8 cellular contexts compared by ENCODE assay signal in the genomic region with DNA sequence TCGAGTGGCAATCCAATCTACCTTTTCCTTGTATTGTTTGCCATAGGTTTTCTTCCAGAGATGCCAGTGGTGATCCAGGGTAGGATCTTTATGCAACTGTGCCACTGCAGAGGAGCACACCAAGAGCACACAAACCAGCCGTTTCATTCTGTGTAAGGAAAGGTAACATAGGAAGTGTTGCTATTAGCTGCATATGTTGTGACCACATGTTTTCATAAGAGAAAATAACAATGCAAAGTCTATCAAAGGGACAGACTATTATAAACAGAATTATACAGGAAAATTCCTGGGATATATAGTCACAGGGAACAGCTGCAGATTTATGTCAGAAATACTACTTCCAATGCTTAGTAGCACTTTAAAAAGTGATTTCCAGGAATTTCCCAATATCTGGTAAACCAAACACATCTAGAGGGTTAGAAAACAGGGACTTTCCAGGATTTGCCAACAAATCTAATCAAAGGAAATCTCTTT. TPM values are rescaled to one million over a fixed set of nuclear protein-coding genes. Genes with fewer than 3 reads are reported as not detected.
DNase-seq lines count a peak whose midpoint lies in the region; ATAC-seq, FAIRE-seq and TF ChIP-seq lines count a peak whose summit lies in the region.

No MANE protein-coding gene starts in this region.

- peaks cover 36% of the 10 kb centered on the region for H3K36me3 Mint-ChIP-seq in activated CD8-positive, alpha-beta T cell treated with anti-CD3 and anti-CD28 coated beads, Interleukin-2, amount 10 ng/mL, durations not matched to agents 7 days and 5 days (ENCODE audit: low read depth)

- no peaks in the 10 kb centered on the region for H3K9me3 ChIP-seq in left ventricle myocardium inferior (replicated peaks)

- intact Hi-C loops in left ventricle myocardium inferior (cut with micrococcal nuclease): no loop called here
- intact Hi-C loops in Right ventricle myocardium superior (cut with DNase I): no loop called here

- CTCF ChIA-PET in activated CD8-positive, alpha-beta T cell treated with anti-CD3 and anti-CD28 coated beads, Interleukin-2, amount 10 ng/mL, durations not matched to agents 7 days and 5 days (lab: Charles Lee): interaction anchor here (0.8 to 2.6 kb wide), 4 partner anchors 19 to 231 kb away, joined by 3 to 10 read pairs (median 3); no protein-coding TSS in a partner anchor

- ATAC-seq in Right ventricle myocardium superior (ENCODE audit: poor library complexity): no peak
- ATAC-seq in activated CD8-positive, alpha-beta T cell treated with anti-CD3 and anti-CD28 coated beads, Interleukin-2, amount 10 ng/mL, durations not matched to agents 7 days and 5 days: peak; percentile 52
- no peak for ATAC-seq in HG03135 (IDR thresholded peaks at IDR 0.05; ENCODE audit: unreplicated experiment)

- H3K4me3 Mint-ChIP-seq in activated CD8-positive, alpha-beta T cell treated with anti-CD3 and anti-CD28 coated beads, Interleukin-2, amount 10 ng/mL, durations not matched to agents 7 days and 5 days: peak overlapping the region; percentile 96

- FAIRE-seq in urothelium cell line (lab: Jason Lieb, UNC): no peak

- POLR2A ChIA-PET in activated CD8-positive, alpha-beta T cell treated with anti-CD3 and anti-CD28 coated beads, Interleukin-2, amount 10 ng/mL, durations not matched to agents 7 days and 5 days (lab: Charles Lee): interaction anchor here (1.0 to 1.9 kb wide), 2 partner anchors 9 to 209 kb away, joined by 3 to 5 read pairs; no protein-coding TSS in a partner anchor

- peak overlapping the region; percentile 44 for H3K27ac Mint-ChIP-seq in activated CD8-positive, alpha-beta T cell treated with anti-CD3 and anti-CD28 coated beads, Interleukin-2, amount 10 ng/mL, durations not matched to agents 7 days and 5 days

- H3K4me3 ChIP-seq in left ventricle myocardium inferior: peak overlapping the region; percentile 55

- peaks cover 5% of the 10 kb centered on the region for H3K9me3 Mint-ChIP-seq in activated CD8-positive, alpha-beta T cell treated with anti-CD3 and anti-CD28 coated beads, Interleukin-2, amount 10 ng/mL, durations not matched to agents 7 days and 5 days (ENCODE audit: insufficient read depth)

- DNase-seq in left ventricle myocardium inferior (no peak), Right ventricle myocardium superior (no peak), kidney tubule cell (ENCODE audit: low spot score) (peak; percentile 82), urothelium cell line (ENCODE audit: low spot score) (peak; percentile 12), NCI-H2171 (lab: John Stamatoyannopoulos, UW) (no peak)
- no peak for DNase-seq in activated CD8-positive, alpha-beta T cell treated with anti-CD3 and anti-CD28 coated beads, Interleukin-2, amount 10 ng/mL, durations not matched to agents 7 days and 5 days
- DNase-seq in activated CD8-positive, alpha-beta memory T cell treated with anti-CD3 and anti-CD28 coated beads, Interleukin-2, amount 50 U/mL, for 48 hours: no peak

- H3K27me3 ChIP-seq in left ventricle myocardium inferior (ENCODE audit: low read depth): no peaks in the 10 kb centered on the region

- no peaks in the 10 kb centered on the region for H3K27me3 Mint-ChIP-seq in activated CD8-positive, alpha-beta T cell treated with anti-CD3 and anti-CD28 coated beads, Interleukin-2, amount 10 ng/mL, durations not matched to agents 7 days and 5 days (ENCODE audit: low read depth)

- no peak for TF ChIP-seq CTCF in left ventricle myocardium inferior (IDR thresholded peaks at IDR 0.05; ENCODE audit: borderline replicate concordance)

- H3K36me3 ChIP-seq in left ventricle myocardium inferior: no peaks in the 10 kb centered on the region

- H3K4me1 ChIP-seq in left ventricle myocardium inferior: peaks cover 8% of the 10 kb centered on the region

- peak overlapping the region; percentile 69 for H3K27ac ChIP-seq in left ventricle myocardium inferior (replicated peaks)

- peaks cover 38% of the 10 kb centered on the region for H3K4me1 Mint-ChIP-seq in activated CD8-positive, alpha-beta T cell treated with anti-CD3 and anti-CD28 coated beads, Interleukin-2, amount 10 ng/mL, durations not matched to agents 7 days and 5 days (ENCODE audit: low read depth)

RNA-seq across cellular contexts. Expression of a gene that starts 0.9 kb away (rescaled TPM):
- 27.5 TPM for total RNA-seq in left ventricle myocardium inferior
- total RNA-seq in Right ventricle myocardium superior: 34.9 TPM
- 10 to 100 TPM; 65.8 to 73.2 TPM for total RNA-seq in activated CD8-positive, alpha-beta T cell treated with anti-CD3 and anti-CD28 coated beads, Interleukin-2, amount 10 ng/mL, durations not matched to agents 7 days and 5 days

RNA-seq across cellular contexts. Expression of a gene that starts 43.4 kb away (rescaled TPM):
- total RNA-seq in left ventricle myocardium inferior (8.2 TPM), Right ventricle myocardium superior (4.9 TPM)
- total RNA-seq in activated CD8-positive, alpha-beta T cell treated with anti-CD3 and anti-CD28 coated beads, Interleukin-2, amount 10 ng/mL, durations not matched to agents 7 days and 5 days: 1 to 10 TPM; 5.9 to 6.4 TPM

RNA-seq across cellular contexts. Expression of a gene that starts 44.0 kb away (rescaled TPM):
- total RNA-seq in left ventricle myocardium inferior (not detected), Right ventricle myocardium superior (not detected)
- under 1 TPM in 1 of 2 experiments, not detected in 1; 0.40 TPM for total RNA-seq in activated CD8-positive, alpha-beta T cell treated with anti-CD3 and anti-CD28 coated beads, Interleukin-2, amount 10 ng/mL, durations not matched to agents 7 days and 5 days

Comparison
In these comparisons a context has a peak if more than half of its experiments do, and no peak if none do; other contexts are left out.
1. DNase-seq: peak in kidney tubule cell (single experiment) and urothelium cell line (single experiment); none in left ventricle myocardium inferior (single experiment), Right ventricle myocardium superior (single experiment), activated CD8-positive, alpha-beta T cell treated with anti-CD3 and anti-CD28 coated beads, Interleukin-2, amount 10 ng/mL, durations not matched to agents 7 days and 5 days (single experiment), NCI-H2171 (single experiment) and activated CD8-positive, alpha-beta memory T cell treated with anti-CD3 and anti-CD28 coated beads, Interleukin-2, amount 50 U/mL, for 48 hours (single experiment).